31 cellular contexts compared by ENCODE assay signal in the genomic region with DNA sequence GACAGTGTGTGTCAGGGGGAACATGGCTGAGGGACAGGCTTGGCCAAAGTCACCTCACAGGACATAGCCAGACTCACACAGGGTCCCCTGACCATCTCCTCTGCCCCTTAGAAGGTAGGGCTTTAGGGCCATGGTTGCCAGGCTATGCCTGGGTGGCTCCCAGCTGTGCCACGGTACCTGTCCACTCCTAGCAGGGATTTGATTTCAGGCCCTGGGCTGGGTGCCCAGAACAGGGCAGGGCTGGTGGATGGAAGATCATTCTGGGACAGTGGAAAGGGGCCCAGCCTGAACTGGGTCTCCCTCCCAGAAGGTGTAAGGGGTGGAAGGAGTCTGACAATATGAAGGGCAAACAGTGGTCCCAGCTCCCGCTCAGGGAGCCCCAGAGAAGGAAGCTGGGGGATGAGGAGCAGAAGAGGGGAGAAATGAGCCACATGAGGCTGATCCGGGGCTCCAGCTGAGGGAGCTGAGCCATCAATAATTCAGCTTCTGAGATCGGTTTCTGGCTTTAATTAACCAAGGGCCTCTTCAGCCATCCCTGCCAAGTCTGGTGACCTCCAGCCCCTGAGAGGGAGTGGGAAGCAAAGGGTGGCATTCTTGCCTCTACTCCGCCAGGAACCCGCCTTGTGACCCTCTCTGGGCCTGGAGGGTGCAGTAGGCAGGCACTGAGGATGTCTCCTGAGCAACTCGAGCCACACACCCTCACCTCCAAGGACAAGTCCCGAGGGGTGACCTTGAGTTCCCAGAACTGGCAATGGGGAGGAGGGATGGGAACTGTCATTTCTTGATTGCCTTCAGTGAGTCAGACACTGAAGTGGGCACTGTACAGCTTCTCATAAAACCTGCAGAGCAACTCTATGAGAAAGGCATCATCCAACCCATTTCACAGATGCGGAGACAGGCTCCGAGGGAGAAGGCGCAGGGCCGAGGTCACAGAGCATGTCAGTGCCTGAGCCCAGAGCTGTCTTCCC. TPM values are rescaled to one million over a fixed set of nuclear protein-coding genes. Genes with fewer than 3 reads are reported as not detected.
DNase-seq lines count a peak whose midpoint lies in the region; ATAC-seq, FAIRE-seq and TF ChIP-seq lines count a peak whose summit lies in the region.
"Had no signal": no experiment of that assay in that cellular context is flagged by ENCODE, and none has a peak within 500 bp of the region (broad histone marks: within the 10 kb centered on the region; RNA-seq: fewer than 3 reads in every experiment).

No MANE protein-coding gene starts in this region.

- DNase-seq in left ventricle myocardium superior: no peak
- DNase-seq in cardiac septum (ENCODE audit: low spot score): no peak
- DNase-seq in bronchial epithelial cell (ENCODE audit: low read depth): no peak
- no peak for DNase-seq in mucosa of descending colon
- no peak for DNase-seq in vagina (ENCODE audit: extremely low spot score in 2 of 2)
- no peak for DNase-seq in A172 (ENCODE audit: low spot score)
- DNase-seq in germinal center (ENCODE audit: low spot score): no peak
- no peak for DNase-seq in UCSD-AML1 (lab: John Stamatoyannopoulos, UW; ENCODE audit: unreplicated experiment)
- DNase-seq: activated CD4-positive, alpha-beta T cell treated with anti-CD3 and anti-CD28 coated beads for 1 hour; activated naive CD4-positive, alpha-beta T cell treated with anti-CD3 and anti-CD28 coated beads, Interleukin-2, amount 10 ng/mL, durations not matched to agents 7 days and 5 days; activated T-cell treated with anti-CD3 and anti-CD28 coated beads, Interleukin-2, amount 50 U/mL, for 72 hours; CD4-positive, CD25-positive, alpha-beta regulatory T cell; effector CD8-positive, alpha-beta T cell; MV-4-11; naive thymus-derived CD4-positive, alpha-beta T cell; NCI-H1694 treated with DMSO at 0.1 percent for 48 hours; NCI-H2227 treated with DMSO at 0.1 percent for 48 hours; sigmoid colon; SW 1271 had no signal

- H3K36me3 ChIP-seq in bronchial epithelial cell (ENCODE audit: control insufficient read depth, insufficient read depth, low read length): no peaks in the 10 kb centered on the region
- no peaks in the 10 kb centered on the region for H3K36me3 ChIP-seq in mucosa of descending colon (ENCODE audit: low read depth)
- H3K36me3 ChIP-seq in vagina: no peaks in the 10 kb centered on the region
- H3K36me3 ChIP-seq: ascending aorta, esophagus muscularis mucosa, HAP-1, sigmoid colon had no signal

- no peak for TF ChIP-seq POLR2A in vagina (IDR thresholded peaks at IDR 0.05)

- H3K27ac ChIP-seq in vagina: peak overlapping the region; percentile 77
- H3K27ac ChIP-seq: ascending aorta, esophagus muscularis mucosa, KMS-11, sigmoid colon had no signal

- H3K9me3 ChIP-seq in mucosa of descending colon (no peaks in the 10 kb centered on the region), vagina (no peaks in the 10 kb centered on the region)
- H3K9me3 ChIP-seq: ascending aorta, esophagus muscularis mucosa, HAP-1, sigmoid colon had no signal

- intact Hi-C loops in left ventricle myocardium superior (cut with micrococcal nuclease) (no loop called here), cardiac septum (cut with DNase I) (no loop called here), mucosa of descending colon (cut with DNase I, micrococcal nuclease) (no loop called here), vagina (cut with DNase I) (no loop called here)

- peak; percentile 62 for ATAC-seq in left ventricle myocardium superior
- peak; percentile 37 for ATAC-seq in mucosa of descending colon
- ATAC-seq: activated T-cell treated with anti-CD3 and anti-CD28 coated beads, Interleukin-2, amount 50 U/mL, for 72 hours; naive thymus-derived CD4-positive, alpha-beta T cell had no signal

- no peak for TF ChIP-seq CTCF in bronchial epithelial cell (IDR thresholded peaks at IDR 0.05; ENCODE audit: insufficient read depth, low read length, severe bottlenecking)
- TF ChIP-seq CTCF in mucosa of descending colon (IDR thresholded peaks at IDR 0.05): no peak
- TF ChIP-seq CTCF in vagina (IDR thresholded peaks at IDR 0.05): no peak

- no peaks in the 10 kb centered on the region for H3K4me1 ChIP-seq in mucosa of descending colon (ENCODE audit: low read depth)
- H3K4me1 ChIP-seq in vagina: peaks cover 66% of the 10 kb centered on the region
- H3K4me1 ChIP-seq: ascending aorta, HAP-1 had no signal

- FAIRE-seq in bronchial epithelial cell (lab: Jason Lieb, UNC): peak; percentile 55
- FAIRE-seq: G401.6 had no signal

- H3K4me3 ChIP-seq in bronchial epithelial cell (ENCODE audit: low read depth, low read length): no peak overlapping the region
- H3K4me3 ChIP-seq in mucosa of descending colon: no peak overlapping the region
- H3K4me3 ChIP-seq in vagina: no peak overlapping the region
- H3K4me3 ChIP-seq: ascending aorta, esophagus muscularis mucosa, HAP-1, sigmoid colon had no signal

- H3K27me3 ChIP-seq in bronchial epithelial cell (ENCODE audit: control insufficient read depth, insufficient read depth, low read length) (no peaks in the 10 kb centered on the region), vagina (no peaks in the 10 kb centered on the region)
- H3K27me3 ChIP-seq: ascending aorta had no signal

RNA-seq across cellular contexts. Expression of gene CD164L2, which starts 2.1 kb away (rescaled TPM):
- not detected for total RNA-seq in left ventricle myocardium superior
- not detected for total RNA-seq in cardiac septum
- total RNA-seq in bronchial epithelial cell: 1.1 and 2.9 TPM in 2 replicates
- 1 to 10 TPM in 1 of 3 donors, under 1 TPM in 2; 0.29 to 1.3 (median 0.51) TPM for total RNA-seq in mucosa of descending colon
- 7.6 TPM for total RNA-seq in vagina
- not detected in 2 replicates for total RNA-seq in A172 (2014; rRNA removed; shearing (Covaris generic))
- total RNA-seq: activated CD8-positive, alpha-beta memory T cell treated with anti-CD3 and anti-CD28 coated beads for 36 hours; activated T-cell treated with anti-CD3 and anti-CD28 coated beads, Interleukin-2, amount 50 U/mL, for 72 hours; ascending aorta; CD4-positive, CD25-positive, alpha-beta regulatory T cell; chondrocyte; esophagus muscularis mucosa; glomerular endothelial cell; mesenteric fat pad; osteoblast; sigmoid colon; temporal lobe had no signal

RNA-seq across cellular contexts. Expression of gene FCN3, which starts 6.4 kb away (rescaled TPM):
- total RNA-seq in left ventricle myocardium superior (19.3 TPM), cardiac septum (32.2 TPM), bronchial epithelial cell (0.26 TPM in 2 replicates), mucosa of descending colon (under 1 TPM in 2 of 3 donors, not detected in 1; 0.60 to 0.79 TPM), vagina (1.7 TPM)
- total RNA-seq in A172 (2014; rRNA removed; shearing (Covaris generic)): not detected in 2 replicates
- total RNA-seq: activated CD8-positive, alpha-beta memory T cell treated with anti-CD3 and anti-CD28 coated beads for 36 hours; activated T-cell treated with anti-CD3 and anti-CD28 coated beads, Interleukin-2, amount 50 U/mL, for 72 hours; CD4-positive, CD25-positive, alpha-beta regulatory T cell; chondrocyte; glomerular endothelial cell; kidney epithelial cell; naive thymus-derived CD4-positive, alpha-beta T cell; osteoblast had no signal

RNA-seq across cellular contexts. Expression of gene GPR3, which starts 11.4 kb away (rescaled TPM):
- total RNA-seq in left ventricle myocardium superior (0.12 TPM), cardiac septum (2.3 TPM), bronchial epithelial cell (not detected in 2 replicates), mucosa of descending colon (under 1 TPM in 1 of 3 donors, not detected in 2; 0.14 TPM), vagina (0.74 TPM)
- total RNA-seq in A172 (2014; rRNA removed; shearing (Covaris generic)): 0.05 and 0.50 TPM in 2 replicates

RNA-seq across cellular contexts. Expression of gene MAP3K6, which starts 14.3 kb away (rescaled TPM):
- total RNA-seq in left ventricle myocardium superior: 46.6 TPM
- 53.1 TPM for total RNA-seq in cardiac septum
- total RNA-seq in bronchial epithelial cell: 12.1 and 17.2 TPM in 2 replicates
- total RNA-seq in mucosa of descending colon: 10 to 100 TPM; 18.5 to 38.5 (median 28.5) TPM
- 149 TPM for total RNA-seq in vagina
- 7.1 and 13.2 TPM in 2 replicates for total RNA-seq in A172 (2014; rRNA removed; shearing (Covaris generic))

RNA-seq across cellular contexts. Expression of gene SYTL1, which starts 39.2 kb away (rescaled TPM):
- total RNA-seq in left ventricle myocardium superior (1.1 TPM), cardiac septum (0.65 TPM), bronchial epithelial cell (31.9 and 86.3 TPM in 2 replicates), mucosa of descending colon (1 to 10 TPM; 4.2 to 9.7 (median 8.7) TPM), vagina (56.2 TPM)
- 1.8 and 3.5 TPM in 2 replicates for total RNA-seq in A172 (2014; rRNA removed; shearing (Covaris generic))
